8 cellular contexts compared by ENCODE assay signal in the genomic region with DNA sequence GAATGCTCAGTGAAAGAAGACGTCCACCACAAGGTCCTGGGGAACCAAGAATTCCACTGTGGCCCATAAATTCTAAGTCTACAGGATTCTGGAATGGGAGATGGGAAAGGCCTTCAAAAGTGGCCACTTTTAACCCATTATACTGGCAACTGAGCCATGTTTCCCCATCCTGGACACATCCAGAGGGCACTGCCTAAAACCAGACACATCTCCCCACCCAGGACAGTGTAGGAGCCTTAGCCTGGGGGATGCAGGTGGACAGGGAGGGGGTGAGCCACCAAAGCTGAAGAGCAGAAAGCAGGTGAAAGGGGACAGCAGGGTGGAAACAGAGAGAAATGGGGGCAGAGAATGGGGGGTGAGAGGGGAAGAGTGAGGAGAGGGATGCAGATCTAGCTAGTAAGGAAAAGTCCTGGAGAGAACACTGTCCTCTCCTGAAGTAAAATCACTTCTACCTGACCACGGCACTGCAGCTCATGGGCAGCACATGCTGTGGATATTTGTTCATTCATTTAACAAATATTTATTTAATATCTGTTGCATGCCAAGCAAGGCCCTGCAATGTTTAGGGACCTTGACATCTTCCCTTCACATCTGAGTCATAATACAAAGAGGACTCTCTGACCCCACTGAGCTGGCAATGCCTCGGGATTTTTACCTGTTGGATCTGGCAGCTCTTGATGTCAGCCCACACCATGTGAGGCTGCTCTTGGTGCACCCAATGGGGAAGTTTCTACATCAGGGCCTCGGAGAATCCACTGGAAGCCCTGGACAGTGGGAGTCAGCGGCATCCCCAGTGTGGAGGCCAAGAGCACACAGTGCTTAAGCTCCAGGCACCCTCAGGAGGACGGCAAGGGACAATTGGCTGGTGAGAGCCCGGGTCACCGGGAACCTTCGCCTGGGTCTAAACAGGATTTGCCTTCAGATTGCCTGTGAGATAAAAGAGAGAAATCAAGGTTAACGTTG. TPM values are rescaled to one million over a fixed set of nuclear protein-coding genes. Genes with fewer than 3 reads are reported as not detected.
A peak's percentile ranks its signal among the peaks of the same experiment; 100 is the strongest.
DNase-seq lines count a peak whose midpoint lies in the region; ATAC-seq, FAIRE-seq and TF ChIP-seq lines count a peak whose summit lies in the region.
"Not testable (repeated sequence)": the region's sequence is repeated elsewhere in the genome, so short reads cannot be mapped to it uniquely, and the experiment has no call there.

No MANE protein-coding gene starts in this region.

- not testable (repeated sequence) for H3K9me2 ChIP-seq in PC-3 (replicated peaks; ENCODE audit: low read length)

- CTCF ChIA-PET in A549 (lab: Yijun Ruan, JAX) = interaction anchor here (0.6 to 9.0 kb wide), 8 partner anchors 8 to 344 kb away, joined by 3 to 98 read pairs (median 4); no protein-coding TSS in a partner anchor
- CTCF ChIA-PET in HEK293 (lab: Yijun Ruan, JAX) = interaction anchor here (1.1 to 2.8 kb wide), 5 partner anchors 13 to 94 kb away, joined by 3 to 29 read pairs (median 9); no protein-coding TSS in a partner anchor
- CTCF ChIA-PET in PC-3 (lab: Charles Lee) = interaction anchor here (0.6 to 1.7 kb wide), 3 partner anchors 13 to 17 kb away, joined by 3 to 10 read pairs (median 7); no protein-coding TSS in a partner anchor
- CTCF ChIA-PET in activated CD8-positive, alpha-beta T cell treated with anti-CD3 and anti-CD28 coated beads, Interleukin-2, amount 10 ng/mL, durations not matched to agents 7 days and 5 days (lab: Charles Lee) = interaction anchor here (0.7 to 2.7 kb wide), 4 partner anchors 10 to 95 kb away, joined by 3 to 14 read pairs (median 8); no protein-coding TSS in a partner anchor

- not testable (repeated sequence) for H3K4me1 Mint-ChIP-seq in activated CD8-positive, alpha-beta T cell treated with anti-CD3 and anti-CD28 coated beads, Interleukin-2, amount 10 ng/mL, durations not matched to agents 7 days and 5 days (ENCODE audit: low read depth)

- not testable (repeated sequence) for H3K27ac ChIP-seq in A549; HEK293 (ENCODE audit: extremely low read depth, low read depth, low read length); right cardiac atrium (ENCODE audit: low read length); spleen
- H3K27ac ChIP-seq in PC-3 (ENCODE audit: low read length) = peak overlapping the region; percentile 87

- not testable (repeated sequence) for H3K27me3 ChIP-seq in PC-3 (ENCODE audit: low read length); bronchial epithelial cell (ENCODE audit: control insufficient read depth, insufficient read depth, low read length); right cardiac atrium (ENCODE audit: control insufficient read depth, insufficient read depth); spleen (replicated peaks in 1 of 7)

- TF ChIP-seq POLR2A in A549 (IDR thresholded peaks at IDR 0.05; ENCODE audit: low read length); spleen (IDR thresholded peaks at IDR 0.05): not testable (repeated sequence)

- not testable (repeated sequence) for TF ChIP-seq CTCF in A549 (IDR thresholded peaks at IDR 0.05); HEK293 (tag by site-specific recombination; IDR thresholded peaks at IDR 0.05); PC-3 (conservative IDR thresholded peaks at IDR 0.05; ENCODE audit: low read depth, low read length); bronchial epithelial cell (IDR thresholded peaks at IDR 0.05; ENCODE audit: insufficient read depth, low read length, severe bottlenecking); mucosa of descending colon (IDR thresholded peaks at IDR 0.05); spleen (IDR thresholded peaks at IDR 0.05 in 8 of 11, conservative IDR thresholded peaks at IDR 0.05 in 3 of 11)

- not testable (repeated sequence) for H2AFZ ChIP-seq in PC-3 (ENCODE audit: low read length)

- H3K9me3 Mint-ChIP-seq in activated CD8-positive, alpha-beta T cell treated with anti-CD3 and anti-CD28 coated beads, Interleukin-2, amount 10 ng/mL, durations not matched to agents 7 days and 5 days (ENCODE audit: insufficient read depth) = not testable (repeated sequence)

- peak overlapping the region; percentile 54 for H3K9ac ChIP-seq in PC-3 (ENCODE audit: low read length)

- not testable (repeated sequence) for H3K36me3 Mint-ChIP-seq in activated CD8-positive, alpha-beta T cell treated with anti-CD3 and anti-CD28 coated beads, Interleukin-2, amount 10 ng/mL, durations not matched to agents 7 days and 5 days (ENCODE audit: low read depth)

- H3K4me3 ChIP-seq in A549; HEK293 (ENCODE audit: low read depth, low read length); bronchial epithelial cell (ENCODE audit: low read depth, low read length); right cardiac atrium (ENCODE audit: low read length); mucosa of descending colon; spleen: not testable (repeated sequence)
- H3K4me3 ChIP-seq in PC-3 (ENCODE audit: low read length) = peak overlapping the region; percentile 21; the same call in 1 of the 2 replicates

- peaks cover 16% of the 10 kb centered on the region for H3K4me1 ChIP-seq in A549
- peaks cover 10% of the 10 kb centered on the region for H3K4me1 ChIP-seq in HEK293 (ENCODE audit: control insufficient read depth, insufficient read depth, low read length)
- H3K4me1 ChIP-seq in PC-3 (ENCODE audit: insufficient read depth, low read length) = peaks cover 60% of the 10 kb centered on the region
- H3K4me1 ChIP-seq in right cardiac atrium (ENCODE audit: control insufficient read depth, insufficient read depth, low read length) = not testable (repeated sequence)
- peaks cover 25% of the 10 kb centered on the region for H3K4me1 ChIP-seq in mucosa of descending colon (ENCODE audit: low read depth)
- peaks cover 12 to 21% (median 15%) of the 10 kb centered on the region in 6 donors for H3K4me1 ChIP-seq in spleen

- ATAC-seq in A549; activated CD8-positive, alpha-beta T cell treated with anti-CD3 and anti-CD28 coated beads, Interleukin-2, amount 10 ng/mL, durations not matched to agents 7 days and 5 days; right cardiac atrium; mucosa of descending colon: not testable (repeated sequence)
- peak; percentile 76 for ATAC-seq in PC-3

- DNase-seq in A549 (ENCODE audit: low read depth in 1 of 2, low spot score in 1 of 2) = not testable (repeated sequence)
- DNase-seq in PC-3 (peak; percentile 100), bronchial epithelial cell (ENCODE audit: low read depth) (peak; percentile 59), right cardiac atrium (peak in 2 of 3 donors; percentile 39 to 56), mucosa of descending colon (peak; percentile 5 to 48 (median 39)), spleen (peak; percentile 71)
- peak; percentile 21 for DNase-seq in activated CD8-positive, alpha-beta T cell treated with anti-CD3 and anti-CD28 coated beads, Interleukin-2, amount 10 ng/mL, durations not matched to agents 7 days and 5 days

- not testable (repeated sequence) for H3K9me3 ChIP-seq in A549; HEK293 (ENCODE audit: control insufficient read depth, insufficient read depth, low read depth, low read length); PC-3 (ENCODE audit: low read length); right cardiac atrium (ENCODE audit: control insufficient read depth, low read length); mucosa of descending colon; spleen

- TF ChIP-seq EP300 in A549 (IDR thresholded peaks at IDR 0.05) = not testable (repeated sequence)

- BruUV-seq in PC-3 (replicated peaks; lab: Mats Ljungman, UMichigan) = not testable (repeated sequence)

- not testable (repeated sequence) for H3K27ac Mint-ChIP-seq in activated CD8-positive, alpha-beta T cell treated with anti-CD3 and anti-CD28 coated beads, Interleukin-2, amount 10 ng/mL, durations not matched to agents 7 days and 5 days

- not testable (repeated sequence) for H3K27me3 Mint-ChIP-seq in activated CD8-positive, alpha-beta T cell treated with anti-CD3 and anti-CD28 coated beads, Interleukin-2, amount 10 ng/mL, durations not matched to agents 7 days and 5 days (ENCODE audit: low read depth)

- H3K79me2 ChIP-seq in PC-3 (ENCODE audit: low read length) = peaks cover 77% of the 10 kb centered on the region

- intact Hi-C loops in PC-3 (cut with micrococcal nuclease) = loop anchor here (5.0 kb wide), 1 partner anchor 166 kb away; a partner anchor contains a TSS
- intact Hi-C loops in right cardiac atrium (cut with DNase I); mucosa of descending colon (cut with DNase I, micrococcal nuclease); spleen (cut with DNase I; ENCODE audit: low total_unique reads): not testable (repeated sequence)

- H4K20me1 ChIP-seq in PC-3 (ENCODE audit: low read length) = not testable (repeated sequence)

- TF ChIP-seq RAD21 in A549 (conservative IDR thresholded peaks at IDR 0.05 in 1 of 2, IDR thresholded peaks at IDR 0.05 in 1 of 2) = not testable (repeated sequence)

- H3K4me2 ChIP-seq in A549 (peak overlapping the region; percentile 6; the same call in 1 of the 3 replicates), PC-3 (ENCODE audit: low read length) (peak overlapping the region; percentile 67)

- not testable (repeated sequence) for FAIRE-seq in A549 (lab: Jason Lieb, UNC); bronchial epithelial cell (lab: Jason Lieb, UNC)

- H3K4me3 Mint-ChIP-seq in activated CD8-positive, alpha-beta T cell treated with anti-CD3 and anti-CD28 coated beads, Interleukin-2, amount 10 ng/mL, durations not matched to agents 7 days and 5 days = not testable (repeated sequence)

- POLR2A ChIA-PET in A549 (lab: Yijun Ruan, JAX) = not testable (repeated sequence)
- POLR2A ChIA-PET in HEK293 (lab: Yijun Ruan, JAX) = interaction anchor here (1.6 kb wide), 1 partner anchor 13 kb away, joined by 12 read pairs; no protein-coding TSS in a partner anchor
- POLR2A ChIA-PET in PC-3 (lab: Charles Lee; ENCODE audit: unreplicated experiment) = interaction anchor here (0.6 to 1.0 kb wide), 4 partner anchors 13 to 288 kb away, joined by 3 to 7 read pairs (median 3); no protein-coding TSS in a partner anchor
- POLR2A ChIA-PET in activated CD8-positive, alpha-beta T cell treated with anti-CD3 and anti-CD28 coated beads, Interleukin-2, amount 10 ng/mL, durations not matched to agents 7 days and 5 days (lab: Charles Lee) = interaction anchor here (1.1 kb wide), 1 partner anchor 30 kb away, joined by 3 read pairs; no protein-coding TSS in a partner anchor

- H3K36me3 ChIP-seq in HEK293 (ENCODE audit: control insufficient read depth in 2 of 2, insufficient read depth in 1 of 2, low read length in 2 of 2) (peaks cover 9 to 41% of the 10 kb centered on the region in 2 experiments; a peak in 2 of 3 replicates), PC-3 (ENCODE audit: low read depth, low read length) (peaks cover 25% of the 10 kb centered on the region), spleen (peaks cover 5 to 41% (median 21%) of the 10 kb centered on the region in 6 donors)
- H3K36me3 ChIP-seq in bronchial epithelial cell (ENCODE audit: control insufficient read depth, insufficient read depth, low read length); mucosa of descending colon (ENCODE audit: low read depth): not testable (repeated sequence)

- not testable (repeated sequence) for H3F3A ChIP-seq in PC-3 (ENCODE audit: low read length, unreplicated experiment)

- 78% methylated on average over 10 of the region's 10 CpGs for WGBS in A549 (ENCODE audit: missing lambda C conversion rate)
- WGBS in right cardiac atrium = 94% methylated on average over 10 of the region's 10 CpGs
- 90 to 95% (median 92%) methylated on average over 10 of the region's 10 CpGs for WGBS in spleen, 5 donors

RNA-seq across cellular contexts. Expression of a gene that starts 5.2 kb away (rescaled TPM):
- 36.8 and 37.0 TPM in 2 replicates for polyA plus RNA-seq in A549 (2011; rRNA removed)
- polyA plus RNA-seq in A549 (2012; cell fraction: cytosol; rRNA removed) = 10.7 and 13.8 TPM in 2 replicates
- polyA plus RNA-seq in A549 (2012; cell fraction: nucleus; rRNA removed) = 10.4 and 13.8 TPM in 2 replicates
- polyA plus RNA-seq in A549 (2017; fragmentation: RNase III; extraction: RNeasy Plus Mini Kit Qiagen cat#74134 plus additional on column Dnase treatment) = 23.0 to 24.5 TPM (median 23.9 TPM) in 3 replicates
- polyA minus RNA-seq in A549 (2011; rRNA and poly(A)+ RNA removed) = 58.3 and 65.1 TPM in 2 replicates
- total RNA-seq in PC-3 (2014; rRNA removed) = 57.2 and 76.7 TPM in 2 replicates
- total RNA-seq in activated CD8-positive, alpha-beta T cell treated with anti-CD3 and anti-CD28 coated beads, Interleukin-2, amount 10 ng/mL, durations not matched to agents 7 days and 5 days = 1 to 10 TPM; 1.5 to 2.2 TPM
- total RNA-seq in bronchial epithelial cell = 30.1 and 38.7 TPM in 2 replicates
- total RNA-seq in right cardiac atrium = 10 to 100 TPM in 3 of 4 donors, 1 to 10 TPM in 1; 8.9 to 18.7 (median 15.7) TPM
- 6.5 TPM for polyA plus RNA-seq in right cardiac atrium
- total RNA-seq in mucosa of descending colon = 100 to 1,000 TPM in 2 of 3 donors, 10 to 100 TPM in 1; 80.2 to 169 (median 104) TPM
- 10 to 100 TPM; 22.0 to 60.7 (median 33.7) TPM for total RNA-seq in spleen
- polyA plus RNA-seq in spleen = 1 to 10 TPM; 1.3 to 7.2 (median 2.9) TPM

RNA-seq across cellular contexts. Expression of a gene that starts 58.6 kb away (rescaled TPM):
- polyA plus RNA-seq in A549 (2011; rRNA removed) (56.2 TPM in 1 of 2 replicates, not detected in the other), A549 (2017; fragmentation: RNase III; extraction: RNeasy Plus Mini Kit Qiagen cat#74134 plus additional on column Dnase treatment) (6.5 to 8.5 TPM (median 6.6 TPM) in 3 replicates), right cardiac atrium (not detected), spleen (not detected)
- not detected in 2 replicates for polyA plus RNA-seq in A549 (2012; cell fraction: cytosol; rRNA removed)
- polyA plus RNA-seq in A549 (2012; cell fraction: nucleus; rRNA removed) = not detected in 2 replicates
- polyA minus RNA-seq in A549 (2011; rRNA and poly(A)+ RNA removed) = 38,453 and 40,699 TPM in 2 replicates
- total RNA-seq in PC-3 (2014; rRNA removed) (under 0.01 TPM in 2 replicates), bronchial epithelial cell (2,323 and 5,262 TPM in 2 replicates), right cardiac atrium (1,000 to 10,000 TPM; 3,675 to 8,578 (median 7,073) TPM), mucosa of descending colon (1,000 to 10,000 TPM; 2,195 to 6,222 (median 2,378) TPM), spleen (1,000 to 10,000 TPM in 4 of 7 donors, under 1 TPM in 3; under 0.01 to 8,075 (median 6,234) TPM)
- total RNA-seq in activated CD8-positive, alpha-beta T cell treated with anti-CD3 and anti-CD28 coated beads, Interleukin-2, amount 10 ng/mL, durations not matched to agents 7 days and 5 days = 1,000 to 10,000 TPM; 1,730 to 2,232 TPM
